ENCODE assay signal across 8 cellular contexts in the genomic region with DNA sequence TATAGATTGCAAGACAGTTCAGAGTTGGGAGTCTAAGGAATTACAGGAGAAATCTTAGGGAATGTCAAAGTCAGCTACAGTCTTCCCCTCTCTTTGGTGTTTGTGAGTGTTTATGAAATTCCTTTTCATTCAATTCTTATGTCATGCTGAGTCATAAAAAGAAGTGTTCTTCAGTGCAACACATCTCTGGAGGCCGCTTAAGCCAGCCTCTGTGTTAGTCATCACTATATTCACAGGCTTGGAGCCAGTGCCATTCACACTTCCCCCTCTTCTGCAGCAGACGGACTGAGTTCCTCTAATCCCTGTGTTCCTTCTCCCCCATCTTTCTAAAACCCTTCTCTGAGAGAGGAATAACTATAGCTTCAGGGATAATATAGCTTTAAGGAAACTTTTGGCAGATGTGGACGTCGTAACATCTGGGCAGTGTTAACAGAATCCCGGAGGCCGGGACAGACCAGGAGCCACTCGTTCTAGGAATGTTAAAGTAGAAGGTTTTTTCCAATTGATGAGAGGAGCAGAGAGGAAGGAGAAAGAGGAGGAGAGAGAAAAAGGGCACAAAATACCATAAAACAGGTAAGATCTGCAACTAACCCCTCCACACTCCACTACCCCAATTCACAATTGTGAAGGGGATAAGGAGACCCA. TPM values are rescaled to one million over a fixed set of nuclear protein-coding genes. Genes with fewer than 3 reads are reported as not detected.
DNase-seq lines count a peak whose midpoint lies in the region; ATAC-seq and TF ChIP-seq lines count a peak whose summit lies in the region.

A gene with protein sequence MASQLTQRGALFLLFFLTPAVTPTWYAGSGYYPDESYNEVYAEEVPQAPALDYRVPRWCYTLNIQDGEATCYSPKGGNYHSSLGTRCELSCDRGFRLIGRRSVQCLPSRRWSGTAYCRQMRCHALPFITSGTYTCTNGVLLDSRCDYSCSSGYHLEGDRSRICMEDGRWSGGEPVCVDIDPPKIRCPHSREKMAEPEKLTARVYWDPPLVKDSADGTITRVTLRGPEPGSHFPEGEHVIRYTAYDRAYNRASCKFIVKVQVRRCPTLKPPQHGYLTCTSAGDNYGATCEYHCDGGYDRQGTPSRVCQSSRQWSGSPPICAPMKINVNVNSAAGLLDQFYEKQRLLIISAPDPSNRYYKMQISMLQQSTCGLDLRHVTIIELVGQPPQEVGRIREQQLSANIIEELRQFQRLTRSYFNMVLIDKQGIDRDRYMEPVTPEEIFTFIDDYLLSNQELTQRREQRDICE (plus strand): TSS at position 257 of the 645 bp plus-strand sequence. CDS start 2,124 bp downstream, outside the sequence.

- peaks cover 5% of the 10 kb centered on the region for H3K4me1 ChIP-seq in neural progenitor cell

- ATAC-seq in HG03565 (IDR thresholded peaks at IDR 0.05; ENCODE audit: unreplicated experiment), result no peak
- ATAC-seq in activated CD8-positive, alpha-beta memory T cell treated with anti-CD3 and anti-CD28 coated beads, Interleukin-2, amount 10 ng/mL, durations not matched to agents 7 days and 5 days, result no peak

- no peaks in the 10 kb centered on the region for H4K20me1 ChIP-seq in neural progenitor cell (ENCODE audit: low read depth)

- H3K9me3 ChIP-seq in neural progenitor cell (ENCODE audit: low read depth), result no peaks in the 10 kb centered on the region

- CTCF ChIA-PET in activated CD8-positive, alpha-beta memory T cell treated with anti-CD3 and anti-CD28 coated beads, Interleukin-2, amount 10 ng/mL, durations not matched to agents 7 days and 5 days (lab: Charles Lee), result no interaction called here

- H3K36me3 ChIP-seq in neural progenitor cell, result no peaks in the 10 kb centered on the region

- peaks cover 18% of the 10 kb centered on the region for H3K4me1 Mint-ChIP-seq in neural progenitor cell
- no peaks in the 10 kb centered on the region for H3K4me1 Mint-ChIP-seq in activated CD8-positive, alpha-beta memory T cell treated with anti-CD3 and anti-CD28 coated beads, Interleukin-2, amount 10 ng/mL, durations not matched to agents 7 days and 5 days

- H3K4me2 ChIP-seq in neural progenitor cell, result no peak within 1 kb of the TSS

- no peak within 1 kb of the TSS for H3K4me3 ChIP-seq in neural progenitor cell

- H3F3A ChIP-seq in neural progenitor cell (ENCODE audit: low read depth), result no peaks in the 10 kb centered on the region

- no peak for TF ChIP-seq CTCF in neural progenitor cell (IDR thresholded peaks at IDR 0.05)

- H3K27me3 ChIP-seq in neural progenitor cell, result no peaks in the 10 kb centered on the region

- H3K27ac Mint-ChIP-seq in neural progenitor cell, result peak within 1 kb of the TSS; percentile 13
- H3K27ac Mint-ChIP-seq in activated CD8-positive, alpha-beta memory T cell treated with anti-CD3 and anti-CD28 coated beads, Interleukin-2, amount 10 ng/mL, durations not matched to agents 7 days and 5 days, result no peak within 1 kb of the TSS

- no peak within 1 kb of the TSS for H3K4me3 Mint-ChIP-seq in neural progenitor cell
- no peak within 1 kb of the TSS for H3K4me3 Mint-ChIP-seq in activated CD8-positive, alpha-beta memory T cell treated with anti-CD3 and anti-CD28 coated beads, Interleukin-2, amount 10 ng/mL, durations not matched to agents 7 days and 5 days

- H3K9ac ChIP-seq in neural progenitor cell, result no peak within 1 kb of the TSS

- no peaks in the 10 kb centered on the region for H3K9me3 Mint-ChIP-seq in neural progenitor cell
- no peaks in the 10 kb centered on the region for H3K9me3 Mint-ChIP-seq in activated CD8-positive, alpha-beta memory T cell treated with anti-CD3 and anti-CD28 coated beads, Interleukin-2, amount 10 ng/mL, durations not matched to agents 7 days and 5 days (ENCODE audit: low read depth)

- H3K27me3 Mint-ChIP-seq in neural progenitor cell (ENCODE audit: insufficient read depth, low read depth), result peaks cover 2% of the 10 kb centered on the region
- H3K27me3 Mint-ChIP-seq in activated CD8-positive, alpha-beta memory T cell treated with anti-CD3 and anti-CD28 coated beads, Interleukin-2, amount 10 ng/mL, durations not matched to agents 7 days and 5 days, result peaks cover 23% of the 10 kb centered on the region

- H3K36me3 Mint-ChIP-seq in neural progenitor cell, result no peaks in the 10 kb centered on the region
- H3K36me3 Mint-ChIP-seq in activated CD8-positive, alpha-beta memory T cell treated with anti-CD3 and anti-CD28 coated beads, Interleukin-2, amount 10 ng/mL, durations not matched to agents 7 days and 5 days, result no peaks in the 10 kb centered on the region

- H2AFZ ChIP-seq in neural progenitor cell (replicated peaks), result no peak within 1 kb of the TSS

- no peak within 1 kb of the TSS for H3K27ac ChIP-seq in neural progenitor cell

- H3K79me2 ChIP-seq in neural progenitor cell (ENCODE audit: low read depth), result no peaks in the 10 kb centered on the region

- DNase-seq in COLO829 (ENCODE audit: low spot score), result peak; percentile 66
- peak; percentile 18 for DNase-seq in LoVo (ENCODE audit: low spot score)
- DNase-seq in dermis blood vessel endothelial cell, result peak; percentile 87
- no peak for DNase-seq in neural progenitor cell (ENCODE audit: low spot score)
- no peak for DNase-seq in SHP77 treated with DMSO at 0.1 percent for 48 hours (lab: John Stamatoyannopoulos, UW)
- no peak for DNase-seq in NCI-H345 treated with DMSO at 0.1 percent for 48 hours (lab: John Stamatoyannopoulos, UW; ENCODE audit: unreplicated experiment)
- no peak for DNase-seq in activated CD8-positive, alpha-beta memory T cell treated with anti-CD3 and anti-CD28 coated beads, Interleukin-2, amount 10 ng/mL, durations not matched to agents 7 days and 5 days

RNA-seq across cellular contexts. Expression of the gene that starts here (rescaled TPM):
- 21.8 and 22.0 TPM in 2 replicates for total RNA-seq in dermis blood vessel endothelial cell
- total RNA-seq in neural progenitor cell (ENCODE audit: low replicate concordance), result 0.11 TPM in 1 of 2 replicates, not detected in the other
- not detected for total RNA-seq in activated CD8-positive, alpha-beta memory T cell treated with anti-CD3 and anti-CD28 coated beads, Interleukin-2, amount 10 ng/mL, durations not matched to agents 7 days and 5 days

Comparison
In these comparisons a context has a peak if more than half of its experiments do, and no peak if none do; other contexts are left out.
1. RNA of the gene that starts here (total RNA-seq): 21.8 to 22.0 TPM in dermis blood vessel endothelial cell; 0.11 TPM in neural progenitor cell and not detected in activated CD8-positive, alpha-beta memory T cell treated with anti-CD3 and anti-CD28 coated beads, Interleukin-2, amount 10 ng/mL, durations not matched to agents 7 days and 5 days; every median in the first group is over 10 times any median in the second.
2. DNase-seq: peak in COLO829 (single experiment), LoVo (single experiment) and dermis blood vessel endothelial cell (single experiment); none in neural progenitor cell (single experiment), SHP77 treated with DMSO at 0.1 percent for 48 hours (single experiment), NCI-H345 treated with DMSO at 0.1 percent for 48 hours (single experiment) and activated CD8-positive, alpha-beta memory T cell treated with anti-CD3 and anti-CD28 coated beads, Interleukin-2, amount 10 ng/mL, durations not matched to agents 7 days and 5 days (single experiment).